2 cellular contexts compared by ENCODE assay signal in the genomic region with DNA sequence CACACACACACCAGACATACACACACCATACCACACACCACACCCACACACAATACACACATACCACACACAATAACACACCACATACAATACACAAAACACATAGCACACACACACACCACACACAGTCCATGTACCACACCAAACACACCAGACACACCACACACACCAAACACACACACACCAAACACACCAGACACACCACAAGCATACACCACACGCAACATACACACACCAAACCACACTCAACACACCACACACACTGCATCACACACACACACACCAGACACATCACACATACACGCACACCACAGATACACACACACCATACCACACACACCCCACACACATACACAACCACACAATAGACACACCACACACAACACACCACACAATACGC.
TF ChIP-seq lines count a peak whose summit lies in the region.

No MANE protein-coding gene starts in this region.

TF ChIP-seq in GM12891, 5 proteins besides CTCF, POLR2A, EP300 and RAD21:
- TF ChIP-seq POU2F2 (IDR thresholded peaks at IDR 0.05; ENCODE audit: low read depth, low read length) (no peak), POLR2AphosphoS5 (IDR thresholded peaks at IDR 0.05; ENCODE audit: low read depth, low read length) (no peak), PAX5 (IDR thresholded peaks at IDR 0.05; ENCODE audit: insufficient read depth, low read length, severe bottlenecking) (no peak), SPI1 (IDR thresholded peaks at IDR 0.05; ENCODE audit: low read depth, low read length) (no peak), TAF1 (IDR thresholded peaks at IDR 0.05; ENCODE audit: low read depth, low read length) (no peak)

TF ChIP-seq in GM12878, 131 proteins besides CTCF, POLR2A, EP300 and RAD21:
- TF ChIP-seq SMAD5 (IDR thresholded peaks at IDR 0.05; ENCODE audit: low read depth) (no peak), NR2C2 (IDR thresholded peaks at IDR 0.05; ENCODE audit: borderline replicate concordance, control insufficient read depth, insufficient read length, low read depth) (peak; percentile 50)
